2 cellular contexts compared by ENCODE assay signal in the genomic region with DNA sequence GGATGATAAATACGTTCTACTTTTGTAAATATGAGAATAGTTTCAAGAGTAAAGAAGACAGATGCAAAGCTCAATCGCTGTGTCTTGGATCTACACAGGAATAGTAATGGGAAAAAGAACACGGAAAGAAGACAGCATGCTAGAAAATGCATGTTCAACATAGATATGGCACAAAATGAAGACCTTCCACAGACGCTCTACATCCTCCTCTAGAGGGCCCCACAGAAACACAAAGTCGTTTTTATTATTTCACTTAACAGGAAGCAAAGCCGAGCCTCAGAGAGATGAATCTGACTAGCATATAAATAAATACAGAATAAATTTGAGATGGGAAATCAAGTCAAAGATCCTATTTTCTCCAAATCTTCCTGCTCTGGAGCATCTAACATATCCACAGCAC.
TF ChIP-seq lines count a peak whose summit lies in the region.

No MANE protein-coding gene starts in this region.

TF ChIP-seq in IMR-90, 13 proteins besides CTCF, POLR2A, EP300 and RAD21:
- TF ChIP-seq CHD1 (IDR thresholded peaks at IDR 0.05; ENCODE audit: low read depth, low read length) (no peak), SMC3 (IDR thresholded peaks at IDR 0.05; ENCODE audit: low read depth, low read length) (peak; percentile 40; the same call in 1 of the 2 replicates), NFE2L2 (IDR thresholded peaks at IDR 0.05; ENCODE audit: low read depth, low read length) (no peak)
TF ChIP-seq in IMR-90: peak in this region for 1.

TF ChIP-seq in K562, 482 proteins besides CTCF, POLR2A, EP300 and RAD21:
- TF ChIP-seq CTCFL (IDR thresholded peaks at IDR 0.05; ENCODE audit: borderline replicate concordance, insufficient read depth, low read depth, low read length, poor library complexity, severe bottlenecking), result peak; percentile 37
- no peak for TF ChIP-seq OTX1 (CRISPR knock-in tag; IDR thresholded peaks at IDR 0.05)
- TF ChIP-seq, protein P1, sequence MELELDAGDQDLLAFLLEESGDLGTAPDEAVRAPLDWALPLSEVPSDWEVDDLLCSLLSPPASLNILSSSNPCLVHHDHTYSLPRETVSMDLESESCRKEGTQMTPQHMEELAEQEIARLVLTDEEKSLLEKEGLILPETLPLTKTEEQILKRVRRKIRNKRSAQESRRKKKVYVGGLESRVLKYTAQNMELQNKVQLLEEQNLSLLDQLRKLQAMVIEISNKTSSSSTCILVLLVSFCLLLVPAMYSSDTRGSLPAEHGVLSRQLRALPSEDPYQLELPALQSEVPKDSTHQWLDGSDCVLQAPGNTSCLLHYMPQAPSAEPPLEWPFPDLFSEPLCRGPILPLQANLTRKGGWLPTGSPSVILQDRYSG (tag; conservative IDR thresholded peaks at IDR 0.05; ENCODE audit: low read depth), result no peak
- TF ChIP-seq, protein P2, sequence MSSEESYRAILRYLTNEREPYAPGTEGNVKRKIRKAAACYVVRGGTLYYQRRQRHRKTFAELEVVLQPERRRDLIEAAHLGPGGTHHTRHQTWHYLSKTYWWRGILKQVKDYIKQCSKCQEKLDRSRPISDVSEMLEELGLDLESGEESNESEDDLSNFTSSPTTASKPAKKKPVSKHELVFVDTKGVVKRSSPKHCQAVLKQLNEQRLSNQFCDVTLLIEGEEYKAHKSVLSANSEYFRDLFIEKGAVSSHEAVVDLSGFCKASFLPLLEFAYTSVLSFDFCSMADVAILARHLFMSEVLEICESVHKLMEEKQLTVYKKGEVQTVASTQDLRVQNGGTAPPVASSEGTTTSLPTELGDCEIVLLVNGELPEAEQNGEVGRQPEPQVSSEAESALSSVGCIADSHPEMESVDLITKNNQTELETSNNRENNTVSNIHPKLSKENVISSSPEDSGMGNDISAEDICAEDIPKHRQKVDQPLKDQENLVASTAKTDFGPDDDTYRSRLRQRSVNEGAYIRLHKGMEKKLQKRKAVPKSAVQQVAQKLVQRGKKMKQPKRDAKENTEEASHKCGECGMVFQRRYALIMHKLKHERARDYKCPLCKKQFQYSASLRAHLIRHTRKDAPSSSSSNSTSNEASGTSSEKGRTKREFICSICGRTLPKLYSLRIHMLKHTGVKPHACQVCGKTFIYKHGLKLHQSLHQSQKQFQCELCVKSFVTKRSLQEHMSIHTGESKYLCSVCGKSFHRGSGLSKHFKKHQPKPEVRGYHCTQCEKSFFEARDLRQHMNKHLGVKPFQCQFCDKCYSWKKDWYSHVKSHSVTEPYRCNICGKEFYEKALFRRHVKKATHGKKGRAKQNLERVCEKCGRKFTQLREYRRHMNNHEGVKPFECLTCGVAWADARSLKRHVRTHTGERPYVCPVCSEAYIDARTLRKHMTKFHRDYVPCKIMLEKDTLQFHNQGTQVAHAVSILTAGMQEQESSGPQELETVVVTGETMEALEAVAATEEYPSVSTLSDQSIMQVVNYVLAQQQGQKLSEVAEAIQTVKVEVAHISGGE (CRISPR knock-in tag; IDR thresholded peaks at IDR 0.05), result no peak
